ENCODE assay signal across 21 cellular contexts in the genomic region with DNA sequence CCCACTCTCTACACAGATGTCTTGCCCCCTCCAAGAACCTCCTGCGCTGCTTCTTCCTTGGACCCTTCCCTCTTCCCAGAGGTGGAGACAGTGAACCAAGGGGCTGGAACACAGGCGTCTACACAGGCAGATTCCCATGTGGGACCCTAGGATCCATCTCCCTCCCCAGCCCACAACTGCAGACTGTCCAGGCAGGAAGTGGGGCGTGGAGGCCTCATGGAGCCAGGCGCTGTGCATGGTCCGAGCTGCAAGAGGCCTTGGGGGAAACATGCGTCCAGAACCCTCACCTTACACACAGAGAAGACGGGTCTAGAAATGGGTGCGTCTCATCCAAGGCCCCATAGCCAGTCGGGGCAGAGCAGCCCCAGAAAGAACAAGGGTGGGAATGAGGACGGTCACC.
DNase-seq lines count a peak whose midpoint lies in the region; ATAC-seq lines count a peak whose summit lies in the region.
"Had no signal": no experiment of that assay in that cellular context is flagged by ENCODE, and none has a peak within 500 bp of the region (broad histone marks: within the 10 kb centered on the region; RNA-seq: fewer than 3 reads in every experiment).

No MANE protein-coding gene starts in this region.

- H4K12ac ChIP-seq in trophoblast cell (ENCODE audit: low read depth, low read length), result peak overlapping the region; percentile 81

- H3K9me3 ChIP-seq in GM23248 (ENCODE audit: low read depth) (no peaks in the 10 kb centered on the region), SJSA1 (replicated peaks) (no peaks in the 10 kb centered on the region), trophoblast cell (ENCODE audit: insufficient read depth, low read depth, low read length) (peaks cover 4% of the 10 kb centered on the region)
- H3K9me3 ChIP-seq: ascending aorta, neutrophil had no signal

- H3K4me3 ChIP-seq in GM23248 (no peak overlapping the region), SJSA1 (no peak overlapping the region), trophoblast cell (ENCODE audit: low read depth, low read length) (no peak overlapping the region)
- H3K4me3 ChIP-seq: ascending aorta, coronary artery, K562 had no signal

- H3K27me3 ChIP-seq in GM23248 (replicated peaks; ENCODE audit: insufficient read depth), result no peaks in the 10 kb centered on the region
- no peaks in the 10 kb centered on the region for H3K27me3 ChIP-seq in SJSA1 (replicated peaks)
- H3K27me3 ChIP-seq in trophoblast cell (ENCODE audit: insufficient read depth, low read length), result no peaks in the 10 kb centered on the region
- H3K27me3 ChIP-seq: ascending aorta had no signal

- 0 out of 2 replicates have a peak, but pooled peaks cover 6% of the 10 kb centered on the region for H3F3A ChIP-seq in GM23248 (ENCODE audit: insufficient read depth)

- peak overlapping the region; percentile 99 for H2BK5ac ChIP-seq in trophoblast cell (ENCODE audit: low read depth, low read length, poor library complexity)

- no peak overlapping the region for H3K23ac ChIP-seq in trophoblast cell (ENCODE audit: low read length)

- H3K4me1 ChIP-seq in GM23248 (ENCODE audit: insufficient read depth), result peaks cover 14% of the 10 kb centered on the region; the same call in 1 of the 2 replicates
- peaks cover 28% of the 10 kb centered on the region for H3K4me1 ChIP-seq in SJSA1 (replicated peaks)
- H3K4me1 ChIP-seq in trophoblast cell (ENCODE audit: control insufficient read depth in 1 of 2, insufficient read depth in 2 of 2, low read length in 2 of 2), result peaks cover 76 to 81% of the 10 kb centered on the region in 2 experiments
- H3K4me1 ChIP-seq: ascending aorta had no signal

- H4K20me1 ChIP-seq in GM23248 (ENCODE audit: insufficient read depth), result no peaks in the 10 kb centered on the region; the same call in 1 of the 2 replicates

- peak overlapping the region; percentile 96 for H3K18ac ChIP-seq in trophoblast cell (ENCODE audit: low read length)

- ATAC-seq in activated T-cell treated with anti-CD3 and anti-CD28 coated beads, Interleukin-2, amount 50 U/mL, for 4 hours, result no peak
- ATAC-seq: activated CD8-positive, alpha-beta T cell treated with anti-CD3 and anti-CD28 coated beads for 36 hours; K562; stimulated activated effector memory CD8-positive, alpha-beta T cell treated with anti-CD3 and anti-CD28 coated beads, Interleukin-12 subunit alpha, Interleukin-12 subunit beta, amount 100 ng/mL, for 72 hours had no signal

- peak overlapping the region; percentile 81 for H2BK12ac ChIP-seq in trophoblast cell (ENCODE audit: low read length)

- H3K9me3 Mint-ChIP-seq in activated T-cell treated with anti-CD3 and anti-CD28 coated beads, Interleukin-2, amount 50 U/mL, for 4 hours, result no peaks in the 10 kb centered on the region
- H3K9me3 Mint-ChIP-seq: activated CD8-positive, alpha-beta T cell treated with anti-CD3 and anti-CD28 coated beads for 36 hours; stimulated activated effector memory CD8-positive, alpha-beta T cell treated with anti-CD3 and anti-CD28 coated beads, Interleukin-12 subunit alpha, Interleukin-12 subunit beta, amount 100 ng/mL, for 72 hours; T-helper 1 cell treated with Interleukin-12 subunit alpha and Interleukin-12 subunit beta and Interleukin-4 antibody, amounts not matched to agents 30 μg/mL and 1 μg/mL, for 36 hours had no signal

- no peak overlapping the region for H2AFZ ChIP-seq in GM23248
- peak overlapping the region; percentile 13 for H2AFZ ChIP-seq in trophoblast cell (ENCODE audit: insufficient read depth, low read length, poor library complexity)

- no peaks in the 10 kb centered on the region for H3K9me2 ChIP-seq in GM23248 (ENCODE audit: insufficient read depth)

- H3K36me3 ChIP-seq in GM23248 (ENCODE audit: low read depth), result no peaks in the 10 kb centered on the region
- H3K36me3 ChIP-seq in SJSA1, result 0 out of 2 replicates have a peak, but pooled peaks cover 5% of the 10 kb centered on the region
- peaks cover 7 to 14% of the 10 kb centered on the region in 2 experiments for H3K36me3 ChIP-seq in trophoblast cell (ENCODE audit: control insufficient read depth in 1 of 2, insufficient read depth in 2 of 2, low read length in 2 of 2)
- H3K36me3 ChIP-seq: ascending aorta, neutrophil had no signal

- H3K9ac ChIP-seq in GM23248, result no peak overlapping the region
- H3K9ac ChIP-seq in trophoblast cell (ENCODE audit: low read length), result no peak overlapping the region

- peaks cover under 1% of the 10 kb centered on the region for H3K36me3 Mint-ChIP-seq in activated T-cell treated with anti-CD3 and anti-CD28 coated beads, Interleukin-2, amount 50 U/mL, for 4 hours (ENCODE audit: insufficient read depth)
- H3K36me3 Mint-ChIP-seq: stimulated activated effector memory CD8-positive, alpha-beta T cell treated with anti-CD3 and anti-CD28 coated beads, Interleukin-12 subunit alpha, Interleukin-12 subunit beta, amount 100 ng/mL, for 72 hours had no signal

- H2AK5ac ChIP-seq in trophoblast cell (ENCODE audit: low read length), result peak overlapping the region; percentile 100

- WGBS in GM23248 (ENCODE audit: low coverage in 1 of 2, low lambda C conversion rate in 2 of 2, missing lambda C conversion rate in 2 of 2), 2 experiments, result 88 to 91% methylated on average over 8 to 10 of the region's 10 CpGs
- WGBS in trophoblast cell (ENCODE audit: extremely low coverage, insufficient coverage, insufficient read length), result no CpG with 5 or more reads among the region's 10 CpGs

- H3K4me2 ChIP-seq in GM23248 (ENCODE audit: unreplicated experiment) (no peak overlapping the region), trophoblast cell (ENCODE audit: low read length) (peak overlapping the region; percentile 4)

- H4K91ac ChIP-seq in trophoblast cell (ENCODE audit: low read depth, low read length), result peak overlapping the region; percentile 100

- intact Hi-C loops in posterior cingulate gyrus (cut with DNase I), result no loop called here

- peak overlapping the region; percentile 95 for H3K14ac ChIP-seq in trophoblast cell (ENCODE audit: low read length)

- H3K79me2 ChIP-seq in GM23248 (ENCODE audit: insufficient read depth), result peaks cover 31% of the 10 kb centered on the region
- H3K79me2 ChIP-seq in trophoblast cell (ENCODE audit: control insufficient read depth, insufficient read depth, low read length, poor library complexity), result peaks cover 69% of the 10 kb centered on the region

- peaks cover 83% of the 10 kb centered on the region for H3K79me1 ChIP-seq in trophoblast cell (ENCODE audit: low read length)

- H3K4me3 Mint-ChIP-seq in activated T-cell treated with anti-CD3 and anti-CD28 coated beads, Interleukin-2, amount 50 U/mL, for 4 hours, result no peak overlapping the region
- H3K4me3 Mint-ChIP-seq: activated CD8-positive, alpha-beta T cell treated with anti-CD3 and anti-CD28 coated beads for 36 hours; stimulated activated effector memory CD8-positive, alpha-beta T cell treated with anti-CD3 and anti-CD28 coated beads, Interleukin-12 subunit alpha, Interleukin-12 subunit beta, amount 100 ng/mL, for 72 hours; T-helper 1 cell treated with Interleukin-12 subunit alpha and Interleukin-12 subunit beta and Interleukin-4 antibody, amounts not matched to agents 30 μg/mL and 1 μg/mL, for 36 hours had no signal

- H3K27me3 Mint-ChIP-seq in activated T-cell treated with anti-CD3 and anti-CD28 coated beads, Interleukin-2, amount 50 U/mL, for 4 hours (ENCODE audit: low read depth), result peaks cover 6% of the 10 kb centered on the region
- H3K27me3 Mint-ChIP-seq: activated CD8-positive, alpha-beta T cell treated with anti-CD3 and anti-CD28 coated beads for 36 hours had no signal

- H4K8ac ChIP-seq in trophoblast cell (ENCODE audit: low read depth, low read length), result peak overlapping the region; percentile 95

- H3K27ac ChIP-seq in GM23248 (peak overlapping the region; percentile 26; the same call in 1 of the 2 replicates), SJSA1 (peak overlapping the region; percentile 75), epithelial cell of prostate (peak overlapping the region; percentile 97), trophoblast cell (ENCODE audit: low read depth, low read length) (peak overlapping the region; percentile 100)
- H3K27ac ChIP-seq: ascending aorta, coronary artery, neutrophil had no signal

- peak overlapping the region; percentile 94 for H3K4ac ChIP-seq in trophoblast cell (ENCODE audit: low read depth, low read length)

- H3K4me1 Mint-ChIP-seq in activated T-cell treated with anti-CD3 and anti-CD28 coated beads, Interleukin-2, amount 50 U/mL, for 4 hours (ENCODE audit: low read depth), result peaks cover 8% of the 10 kb centered on the region

- peak overlapping the region; percentile 99 for H2BK120ac ChIP-seq in trophoblast cell (ENCODE audit: insufficient read depth, low read length, poor library complexity)

- no peak for DNase-seq in GM23248
- no peak for DNase-seq in SJSA1 (ENCODE audit: low read depth in 1 of 2, low spot score in 2 of 2)
- DNase-seq in epithelial cell of prostate (ENCODE audit: low read depth, low spot score), result no peak
- DNase-seq in trophoblast cell, result peak in 1 of 2 donors; percentile 26
- no peak for DNase-seq in 8988T
- no peak for DNase-seq in activated T-cell treated with anti-CD3 and anti-CD28 coated beads, Interleukin-2, amount 50 U/mL, for 4 hours
- DNase-seq in posterior cingulate gyrus, result no peak
- DNase-seq in iPS-NIHi11 (ENCODE audit: low spot score), result no peak
- DNase-seq: activated CD4-positive, CD25-positive, alpha-beta regulatory T cell; activated CD8-positive, alpha-beta T cell treated with anti-CD3 and anti-CD28 coated beads for 36 hours; activated naive CD4-positive, alpha-beta T cell treated with anti-CD3 and anti-CD28 coated beads, Interleukin-2, amount 50 U/mL, for 16 hours; activated T-cell treated with anti-CD3 and anti-CD28 coated beads, Interleukin-2, amount 50 U/mL, for 48 hours; left colon; NCI-H2029; NCI-H510A had no signal

- in situ Hi-C loops in GM23248 (cut with MboI), result no loop called here

Comparison
In these comparisons a context has a peak if more than half of its experiments do, and no peak if none do; other contexts are left out.
1. H3K27ac ChIP-seq: peak in every context shown above with its lines; median percentile 100 in trophoblast cell; 97 in epithelial cell of prostate; 75 in SJSA1; 26 in GM23248.